Comparison of ENCODE assay signal across 8 cellular contexts in genomic region chr5:126450388-126450787, GRCh38. TPM values are rescaled to one million over a fixed set of nuclear protein-coding genes. Genes with fewer than 3 reads are reported as not detected.
A peak's percentile ranks its signal among the peaks of the same experiment; 100 is the strongest.
DNase-seq lines count a peak whose midpoint lies in the region; ATAC-seq and TF ChIP-seq lines count a peak whose summit lies in the region.

No MANE protein-coding gene starts in this region.

- H3K4me1 ChIP-seq in MM.1S (ENCODE audit: low read length) (peaks cover 25% of the 10 kb centered on the region), body of pancreas (no peaks in the 10 kb centered on the region)

- H3K79me2 ChIP-seq in MM.1S (ENCODE audit: low read length) = peaks cover 5% of the 10 kb centered on the region; the same call in 1 of the 2 replicates

- H3K27me3 ChIP-seq in MM.1S (replicated peaks; ENCODE audit: insufficient read depth, low read length) (no peaks in the 10 kb centered on the region), body of pancreas (no peaks in the 10 kb centered on the region)

- WGBS in body of pancreas, 2 donors = 86 to 89% methylated on average over 5 of the region's 5 CpGs

- H3K36me3 ChIP-seq in MM.1S (replicated peaks; ENCODE audit: insufficient read depth, low read length) (no peaks in the 10 kb centered on the region), body of pancreas (replicated peaks in 1 of 2; ENCODE audit: insufficient read depth in 1 of 2, low read depth in 2 of 2) (no peaks in the 10 kb centered on the region)

- intact Hi-C loops in body of pancreas (cut with DNase I) = no loop called here

- peak overlapping the region; percentile 85 for H3K9ac ChIP-seq in MM.1S (ENCODE audit: low read length)

- H3K27ac ChIP-seq in MM.1S (ENCODE audit: low read length) (peak overlapping the region; percentile 98), epithelial cell of prostate (peak overlapping the region; percentile 99), body of pancreas (no peak overlapping the region)

- DNase-seq in GM12864 (ENCODE audit: low read depth) = peak; percentile 29
- peak; percentile 86 for DNase-seq in MM.1S
- no peak for DNase-seq in epithelial cell of prostate (ENCODE audit: low read depth, low spot score)
- DNase-seq in Ammon's horn (ENCODE audit: low spot score) = no peak
- DNase-seq in body of pancreas = no peak
- DNase-seq in EL = no peak
- no peak for DNase-seq in stimulated activated CD4-positive, alpha-beta T cell treated with anti-CD3 and anti-CD28 coated beads, Interleukin-4, amount 100 ng/mL, for 1 hour

- H3K4me3 ChIP-seq in GM12864 (ENCODE audit: low read depth, low read length) (peak overlapping the region; percentile 41; the same call in 1 of the 2 replicates), MM.1S (ENCODE audit: low read length) (peak overlapping the region; percentile 59), body of pancreas (no peak overlapping the region)

- peak overlapping the region; percentile 61 for H2AFZ ChIP-seq in MM.1S (ENCODE audit: low read length)

- peaks cover 24% of the 10 kb centered on the region for H3F3A ChIP-seq in MM.1S (ENCODE audit: insufficient read depth, low read length)

- no peak for TF ChIP-seq POLR2A in body of pancreas (IDR thresholded peaks at IDR 0.05)

- peak; percentile 69 for ATAC-seq in GM21526 (IDR thresholded peaks at IDR 0.05; ENCODE audit: low FRiP score, unreplicated experiment)
- ATAC-seq in body of pancreas = no peak

- no peaks in the 10 kb centered on the region for H4K20me1 ChIP-seq in MM.1S (ENCODE audit: insufficient read depth, low read length)

- H3K9me2 ChIP-seq in MM.1S (replicated peaks; ENCODE audit: insufficient read depth, low read length) = no peaks in the 10 kb centered on the region

- H3K9me3 ChIP-seq in MM.1S (replicated peaks; ENCODE audit: insufficient read depth, low read length) (no peaks in the 10 kb centered on the region), body of pancreas (no peaks in the 10 kb centered on the region)

- H3K4me2 ChIP-seq in MM.1S (ENCODE audit: low read depth, low read length) = peak overlapping the region; percentile 89

- TF ChIP-seq CTCF in GM12864 (IDR thresholded peaks at IDR 0.05; ENCODE audit: low read depth, low read length, missing control alignments) = no peak
- TF ChIP-seq CTCF in MM.1S (IDR thresholded peaks at IDR 0.05; ENCODE audit: low read length) = no peak
- no peak for TF ChIP-seq CTCF in body of pancreas (IDR thresholded peaks at IDR 0.05)

RNA-seq across cellular contexts. Expression of gene GRAMD2B, which starts 27.2 kb away (rescaled TPM):
- total RNA-seq in body of pancreas = 10 to 100 TPM; 34.9 to 35.8 TPM

Comparison
In these comparisons a context has a peak if more than half of its experiments do, and no peak if none do; other contexts are left out.
1. DNase-seq: peak in GM12864 (single experiment) and MM.1S (single experiment); none in epithelial cell of prostate (single experiment), Ammon's horn (single experiment), body of pancreas (0 of 4), EL (single experiment) and stimulated activated CD4-positive, alpha-beta T cell treated with anti-CD3 and anti-CD28 coated beads, Interleukin-4, amount 100 ng/mL, for 1 hour (single experiment).
2. H3K4me3 ChIP-seq: peak in GM12864 (single experiment) and MM.1S (single experiment); none in body of pancreas (0 of 2).
3. H3K27ac ChIP-seq: peak in MM.1S (single experiment) and epithelial cell of prostate (single experiment); none in body of pancreas (0 of 4).